ENCODE assay signal across 13 cellular contexts in genomic region chrX:65671966-65672365, GRCh38. TPM values are rescaled to one million over a fixed set of nuclear protein-coding genes. Genes with fewer than 3 reads are reported as not detected.
DNase-seq lines count a peak whose midpoint lies in the region; ATAC-seq and TF ChIP-seq lines count a peak whose summit lies in the region.
"Had no signal": no experiment of that assay in that cellular context is flagged by ENCODE, and none has a peak within 500 bp of the region (broad histone marks: within the 10 kb centered on the region; RNA-seq: fewer than 3 reads in every experiment).

No MANE protein-coding gene starts in this region.

- H3K27me3 ChIP-seq in heart left ventricle (peaks cover 0 to 3% (median 0%) of the 10 kb centered on the region in 9 donors), adipocyte (replicated peaks; ENCODE audit: control insufficient read depth, insufficient read depth, low read length) (no peaks in the 10 kb centered on the region), muscle layer of duodenum (ENCODE audit: low read depth, low read length) (no peaks in the 10 kb centered on the region), uterus (no peaks in the 10 kb centered on the region)
- H3K27me3 ChIP-seq: cardiac muscle cell had no signal

- TF ChIP-seq POLR2A in heart left ventricle (IDR thresholded peaks at IDR 0.05) (no peak), uterus (IDR thresholded peaks at IDR 0.05) (no peak)

- no peak for TF ChIP-seq CTCF in heart left ventricle (IDR thresholded peaks at IDR 0.05)
- no peak for TF ChIP-seq CTCF in uterus (IDR thresholded peaks at IDR 0.05)
- TF ChIP-seq CTCF in omental fat pad (IDR thresholded peaks at IDR 0.05), result no peak

- H3K4me1 ChIP-seq in heart left ventricle, result peaks cover 2 to 84% (median 58%) of the 10 kb centered on the region in 12 donors
- H3K4me1 ChIP-seq in adipocyte (ENCODE audit: control insufficient read depth, insufficient read depth, low read length), result peaks cover 47% of the 10 kb centered on the region
- peaks cover 9 to 39% of the 10 kb centered on the region in 2 donors for H3K4me1 ChIP-seq in muscle layer of duodenum (ENCODE audit: control insufficient read depth in 1 of 2, insufficient read depth in 2 of 2, low read length in 2 of 2)
- no peaks in the 10 kb centered on the region for H3K4me1 ChIP-seq in uterus

- peaks cover 0 to 10% (median 0%) of the 10 kb centered on the region in 9 donors for H3K36me3 ChIP-seq in heart left ventricle
- H3K36me3 ChIP-seq in adipocyte (ENCODE audit: control insufficient read depth, insufficient read depth, low read length, severe bottlenecking), result peaks cover 4% of the 10 kb centered on the region
- H3K36me3 ChIP-seq in muscle layer of duodenum (ENCODE audit: control insufficient read depth in 1 of 2, insufficient read depth in 2 of 2, low read length in 2 of 2), result peaks cover 0 to 11% of the 10 kb centered on the region in 2 donors
- H3K36me3 ChIP-seq in uterus, result no peaks in the 10 kb centered on the region
- H3K36me3 ChIP-seq: cardiac muscle cell had no signal

- ATAC-seq in heart left ventricle (no peak), left cardiac atrium (no peak), HG02870 (IDR thresholded peaks at IDR 0.05; ENCODE audit: unreplicated experiment) (no peak), omental fat pad (ENCODE audit: low FRiP score) (no peak)

- WGBS in heart left ventricle, 4 donors, result 0 to 24% (median 12%) methylated on average over 1 of the region's 1 CpG

- H3K4me3 ChIP-seq in heart left ventricle, result peak overlapping the region in 7 of 12 donors; percentile 3 to 99 (median 85)
- peak overlapping the region; percentile 12 for H3K4me3 ChIP-seq in adipocyte (ENCODE audit: low read length)
- peak overlapping the region; percentile 19 to 44 for H3K4me3 ChIP-seq in muscle layer of duodenum (ENCODE audit: low read depth in 1 of 2, low read length in 2 of 2)
- no peak overlapping the region for H3K4me3 ChIP-seq in uterus
- H3K4me3 ChIP-seq: cardiac muscle cell had no signal

- H3K9me3 ChIP-seq in heart left ventricle, result no peaks in the 10 kb centered on the region
- H3K9me3 ChIP-seq in adipocyte (ENCODE audit: control insufficient read depth, low read length), result no peaks in the 10 kb centered on the region
- H3K9me3 ChIP-seq in muscle layer of duodenum (ENCODE audit: control insufficient read depth in 1 of 2, low read length in 2 of 2), result no peaks in the 10 kb centered on the region
- H3K9me3 ChIP-seq in uterus, result no peaks in the 10 kb centered on the region

- H3K9ac ChIP-seq in adipocyte (ENCODE audit: low read length), result no peak overlapping the region

- no peak for DNase-seq in heart left ventricle
- DNase-seq in left cardiac atrium, result no peak
- peak; percentile 41 for DNase-seq in adipocyte (ENCODE audit: low read depth)
- no peak for DNase-seq in uterus
- no peak for DNase-seq in activated CD8-positive, alpha-beta memory T cell treated with anti-CD3 and anti-CD28 coated beads, Interleukin-2, amount 50 U/mL, for 4 hours
- DNase-seq in omental fat pad (ENCODE audit: low spot score), result no peak
- DNase-seq: H7; islet precursor cell; stimulated activated CD4-positive, alpha-beta T cell treated with anti-CD3 and anti-CD28 coated beads, Interleukin-12 subunit alpha, Interleukin-12 subunit beta, amount 100 ng/mL, for 4 hours had no signal

- intact Hi-C loops in heart left ventricle (cut with DNase I), result loop anchor here in 3 of 10 donors (2.0 to 5.0 kb wide), 2 partner anchors 35 kb away; no protein-coding TSS in a partner anchor
- intact Hi-C loops in left cardiac atrium (cut with DNase I), result no loop called here
- intact Hi-C loops in uterus (cut with DNase I; ENCODE audit: low total_unique reads), result no loop called here

- peak overlapping the region; percentile 16 to 100 (median 82) for H3K27ac ChIP-seq in heart left ventricle
- peak overlapping the region; percentile 84 for H3K27ac ChIP-seq in muscle layer of duodenum (ENCODE audit: low read length)
- H3K27ac ChIP-seq in uterus, result peak overlapping the region; percentile 96 to 98
- H3K27ac ChIP-seq: cardiac muscle cell, VCaP had no signal

RNA-seq across cellular contexts. Expression of gene MSN, which starts 4.5 kb away (rescaled TPM):
- total RNA-seq in heart left ventricle (100 to 1,000 TPM in 8 of 9 donors, 10 to 100 TPM in 1; 99.6 to 298 (median 153) TPM), left cardiac atrium (100 to 1,000 TPM; 139 to 245 TPM), uterus (100 to 1,000 TPM; 106 to 285 (median 137) TPM), omental fat pad (100 to 1,000 TPM; 166 to 412 (median 274) TPM)
- 100 to 1,000 TPM in 1 of 2 donors, 10 to 100 TPM in 1; 48.9 to 178 TPM for polyA plus RNA-seq in heart left ventricle

Comparison
In these comparisons a context has a peak if more than half of its experiments do, and no peak if none do; other contexts are left out.
1. H3K4me3 ChIP-seq: peak in heart left ventricle (7 of 12), adipocyte (single experiment) and muscle layer of duodenum (2 of 2); none in uterus (0 of 2).
2. Peak in every context shown above with its lines, with median percentiles within 50 percentile points of each other: H3K27ac ChIP-seq.